In the genomic region with DNA sequence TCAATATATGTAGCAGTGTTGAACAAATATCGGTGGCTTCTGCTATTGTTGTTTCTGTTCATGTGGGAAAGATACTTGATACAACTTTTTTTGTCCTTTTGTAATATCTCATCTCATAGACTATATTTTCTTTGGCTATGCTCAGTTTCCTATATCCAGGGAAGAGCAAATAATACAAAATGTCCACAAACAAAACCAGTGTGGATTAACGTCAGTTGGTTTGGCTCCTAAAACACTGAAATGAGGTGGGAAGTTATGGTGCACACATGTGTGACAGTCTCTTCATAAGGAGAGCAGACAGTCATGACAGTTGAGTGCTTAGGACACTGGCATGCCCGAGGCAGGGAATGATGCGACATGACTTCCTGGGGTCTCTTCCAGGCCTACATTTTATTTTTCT, we compare ENCODE assay signal across 27 cellular contexts. TPM values are rescaled to one million over a fixed set of nuclear protein-coding genes. Genes with fewer than 3 reads are reported as not detected.
"Had no signal": no experiment of that assay in that cellular context is flagged by ENCODE, and none has a peak within 500 bp of the region (broad histone marks: within the 10 kb centered on the region; RNA-seq: fewer than 3 reads in every experiment).

No MANE protein-coding gene starts in this region.

- H3K27me3 ChIP-seq: neural progenitor cell, pancreas, right atrium auricular region, right lobe of liver, sigmoid colon, spleen, suprapubic skin, testis, tibial artery, transverse colon, upper lobe of right lung, uterus had no signal

- DNase-seq: naive thymus-derived CD4-positive, alpha-beta T cell; natural killer cell; occipital lobe; pancreas; retina; right lobe of liver; sigmoid colon; small intestine; spleen; stimulated activated CD4-positive, alpha-beta T cell treated with anti-CD3 and anti-CD28 coated beads, Interleukin-12 subunit alpha, Interleukin-12 subunit beta, amount 100 ng/mL, for 4 hours; stimulated activated CD4-positive, alpha-beta T cell treated with anti-CD3 and anti-CD28 coated beads, Interleukin-1b, Interleukin-23, amount 100 ng/mL, for 48 hours; stimulated activated CD4-positive, alpha-beta T cell treated with anti-CD3 and anti-CD28 coated beads, Interleukin-4, amount 100 ng/mL, for 1 hour; stimulated activated CD4-positive, alpha-beta T cell treated with anti-CD3 and anti-CD28 coated beads, Interleukin-4, amount 100 ng/mL, for 4 hours; stimulated activated CD8-positive, alpha-beta memory T cell treated with anti-CD3 and anti-CD28 coated beads, Interleukin-4, amount 100 ng/mL, for 48 hours; stimulated activated naive CD4-positive, alpha-beta T cell; stimulated activated naive CD8-positive, alpha-beta T cell treated with anti-CD3 and anti-CD28 coated beads, Interleukin-15, amount 100 ng/mL, for 72 hours; stimulated activated naive CD8-positive, alpha-beta T cell treated with anti-CD3 and anti-CD28 coated beads, Interleukin-15, Interleukin-2, amounts not matched to agents 100 U/mL and 50 U/mL, for 24 hours; substantia nigra; testis; tibial artery; transverse colon; upper lobe of right lung; uterus had no signal

- H3K4me3 ChIP-seq: neural progenitor cell, pancreas, prostate gland, right atrium auricular region, right lobe of liver, sigmoid colon, spleen, suprapubic skin, testis, tibial artery, transverse colon, upper lobe of right lung, uterus had no signal

- H3K36me3 ChIP-seq: neural progenitor cell, pancreas, prostate gland, right atrium auricular region, right lobe of liver, sigmoid colon, spleen, suprapubic skin, tibial artery, transverse colon, upper lobe of right lung, uterus had no signal

- FAIRE-seq: pancreas, small intestine had no signal

RNA-seq across cellular contexts. Expression of a gene that starts 27.5 kb away (rescaled TPM):
- total RNA-seq: naive thymus-derived CD4-positive, alpha-beta T cell; natural killer cell had no signal
